In the genomic region with DNA sequence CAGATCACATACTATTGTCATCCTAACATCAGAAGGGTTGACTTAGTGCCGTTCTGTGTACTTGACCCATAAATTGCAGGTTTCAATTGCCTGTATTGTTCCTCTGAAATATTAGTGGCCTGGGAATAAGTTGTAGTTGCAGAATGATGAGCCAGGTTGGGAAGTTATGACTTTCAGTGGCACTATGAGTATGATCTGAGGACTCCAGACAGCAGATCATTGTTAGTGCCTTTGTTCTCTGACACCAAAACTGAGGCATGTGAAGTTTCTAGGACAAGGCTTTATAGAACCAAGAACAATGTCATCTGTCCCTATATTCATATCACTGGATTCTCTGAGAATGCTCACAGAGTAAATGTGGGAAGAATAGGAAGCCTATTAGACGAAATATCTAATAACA, we compare ENCODE assay signal across 16 cellular contexts.
DNase-seq lines count a peak whose midpoint lies in the region; ATAC-seq and TF ChIP-seq lines count a peak whose summit lies in the region.
"Had no signal": no experiment of that assay in that cellular context is flagged by ENCODE, and none has a peak within 500 bp of the region (broad histone marks: within the 10 kb centered on the region; RNA-seq: fewer than 3 reads in every experiment).

No MANE protein-coding gene starts in this region.

- H3K4me1 ChIP-seq in H9 (ENCODE audit: insufficient read depth, low read length), result no peaks in the 10 kb centered on the region; the same call in 1 of the 2 replicates
- H3K4me1 ChIP-seq in HUES48 (ENCODE audit: control insufficient read depth, insufficient read depth, low read length), result peaks cover 13% of the 10 kb centered on the region; the same call in 1 of the 2 replicates
- no peaks in the 10 kb centered on the region for H3K4me1 ChIP-seq in esophagus muscularis mucosa

- H2BK15ac ChIP-seq in H9 (ENCODE audit: low read depth, low read length), result no peak overlapping the region

- H3K27ac ChIP-seq in H9 (ENCODE audit: insufficient read length, low read depth, low read length) (no peak overlapping the region), HUES48 (ENCODE audit: low read depth, low read length) (peak overlapping the region; percentile 92), esophagus muscularis mucosa (replicated peaks in 1 of 4) (no peak overlapping the region)

- H3K79me1 ChIP-seq in H9 (ENCODE audit: insufficient read depth, low read depth, low read length, poor library complexity, severe bottlenecking), result no peaks in the 10 kb centered on the region

- H3K27ac Mint-ChIP-seq in H9 (peak overlapping the region in 2 of 3 experiments; percentile 99; a peak in 2 of 7 replicates), WTC11 (peak overlapping the region; percentile 97; the same call in 1 of the 2 replicates)
- H3K27ac Mint-ChIP-seq in activated naive CD8-positive, alpha-beta T cell treated with anti-CD3 and anti-CD28 coated beads for 36 hours, result no peak overlapping the region
- H3K27ac Mint-ChIP-seq: CD4-positive, alpha-beta memory T cell had no signal

- H3K4me3 ChIP-seq in HUES48 (ENCODE audit: low read depth, low read length) (no peak overlapping the region), esophagus muscularis mucosa (no peak overlapping the region)

- H2BK20ac ChIP-seq in H9 (ENCODE audit: low read depth, low read length, poor library complexity, severe bottlenecking), result no peak overlapping the region

- no peak overlapping the region for H2AFZ ChIP-seq in H9 (ENCODE audit: low read length)

- H3K23me2 ChIP-seq in H9 (ENCODE audit: insufficient read length, low read depth, low read length, poor library complexity, severe bottlenecking), result no peaks in the 10 kb centered on the region

- H4K8ac ChIP-seq in H9 (replicated peaks; ENCODE audit: insufficient read length, low read depth, low read length), result no peak overlapping the region

- H3K4ac ChIP-seq in H9 (ENCODE audit: low read depth, low read length), result no peak overlapping the region

- H3K36me3 Mint-ChIP-seq in H9 (ENCODE audit: insufficient read depth in 1 of 3, low read depth in 3 of 3), result peaks cover 31 to 40% (median 38%) of the 10 kb centered on the region in 3 experiments
- H3K36me3 Mint-ChIP-seq in WTC11, result peaks cover 45% of the 10 kb centered on the region
- no peaks in the 10 kb centered on the region for H3K36me3 Mint-ChIP-seq in activated naive CD8-positive, alpha-beta T cell treated with anti-CD3 and anti-CD28 coated beads for 36 hours
- H3K36me3 Mint-ChIP-seq: CD4-positive, alpha-beta memory T cell had no signal

- no peak overlapping the region for H2BK5ac ChIP-seq in H9 (ENCODE audit: insufficient read length, low read length)

- H3K9ac ChIP-seq in H9 (ENCODE audit: extremely low read depth, insufficient read length, low read length), result no peak overlapping the region
- no peak overlapping the region for H3K9ac ChIP-seq in HUES48 (ENCODE audit: low read depth, low read length)

- no peak overlapping the region for H3K18ac ChIP-seq in H9 (ENCODE audit: insufficient read length, low read depth, low read length)

- no peak overlapping the region for H3K4me2 ChIP-seq in H9 (ENCODE audit: insufficient read depth, insufficient read length, low read length)

- H3K36me3 ChIP-seq in HUES48 (ENCODE audit: control insufficient read depth, insufficient read depth, low read length) (no peaks in the 10 kb centered on the region; the same call in 1 of the 2 replicates), esophagus muscularis mucosa (no peaks in the 10 kb centered on the region)

- H3K4me1 Mint-ChIP-seq in H9 (peaks cover 31 to 32% of the 10 kb centered on the region in 2 experiments), WTC11 (peaks cover 28% of the 10 kb centered on the region)
- H3K4me1 Mint-ChIP-seq in activated naive CD8-positive, alpha-beta T cell treated with anti-CD3 and anti-CD28 coated beads for 36 hours, result no peaks in the 10 kb centered on the region
- H3K4me1 Mint-ChIP-seq: CD4-positive, alpha-beta memory T cell had no signal

- no peaks in the 10 kb centered on the region for H3K9me3 ChIP-seq in H9 (ENCODE audit: control insufficient read depth, low read depth, low read length)
- H3K9me3 ChIP-seq in HUES48 (ENCODE audit: control insufficient read depth, insufficient read depth, low read length), result peaks cover 11% of the 10 kb centered on the region; the same call in 1 of the 2 replicates
- no peaks in the 10 kb centered on the region for H3K9me3 ChIP-seq in esophagus muscularis mucosa

- no peak overlapping the region for H3K56ac ChIP-seq in H9 (ENCODE audit: insufficient read length, low read depth, low read length)

- H3K79me2 ChIP-seq in H9 (ENCODE audit: insufficient read depth, low read length), result no peaks in the 10 kb centered on the region

- DNase-seq in H9, result no peak
- DNase-seq in WTC11 (ENCODE audit: low spot score), result no peak
- DNase-seq in epidermal melanocyte (ENCODE audit: insufficient read length, low spot score), result no peak
- DNase-seq in esophagus muscularis mucosa (ENCODE audit: extremely low spot score), result no peak
- DNase-seq in activated naive CD8-positive, alpha-beta T cell treated with anti-CD3 and anti-CD28 coated beads for 36 hours, result no peak
- DNase-seq: C1 segment of cervical spinal cord; Calu3; CD4-positive, alpha-beta memory T cell; COR-L47; DMS153; DND-41; GOT3; HCEC 1CT had no signal

- intact Hi-C loops in esophagus muscularis mucosa (cut with DNase I), result no loop called here

- no peak overlapping the region for H3K14ac ChIP-seq in H9 (ENCODE audit: insufficient read depth, low read length)

- H3K9me3 Mint-ChIP-seq in H9, result peaks cover 36 to 37% of the 10 kb centered on the region in 2 experiments
- H3K9me3 Mint-ChIP-seq in WTC11, result peaks cover 37% of the 10 kb centered on the region
- peaks cover 2% of the 10 kb centered on the region for H3K9me3 Mint-ChIP-seq in activated naive CD8-positive, alpha-beta T cell treated with anti-CD3 and anti-CD28 coated beads for 36 hours

- WGBS in H9 (ENCODE audit: extremely low coverage, insufficient read length, low lambda C conversion rate), result no CpG with 5 or more reads among the region's 2 CpGs
- WGBS in esophagus muscularis mucosa, result 85% methylated on average over 2 of the region's 2 CpGs

- H3K23ac ChIP-seq in H9 (ENCODE audit: insufficient read length, low read depth, low read length), result no peak overlapping the region

- H3K27me3 Mint-ChIP-seq in H9 (ENCODE audit: low read depth) (no peaks in the 10 kb centered on the region), WTC11 (ENCODE audit: low read depth) (no peaks in the 10 kb centered on the region; the same call in 1 of the 2 replicates)
- H3K27me3 Mint-ChIP-seq in activated naive CD8-positive, alpha-beta T cell treated with anti-CD3 and anti-CD28 coated beads for 36 hours, result peaks cover 17% of the 10 kb centered on the region

- H2BK120ac ChIP-seq in H9 (ENCODE audit: low read depth, low read length, poor library complexity, severe bottlenecking), result no peak overlapping the region

- TF ChIP-seq CTCF in H9 (conservative IDR thresholded peaks at IDR 0.05), result no peak
- TF ChIP-seq CTCF in WTC11 (IDR thresholded peaks at IDR 0.05), result no peak
- TF ChIP-seq CTCF in esophagus muscularis mucosa (IDR thresholded peaks at IDR 0.05), result no peak

- ATAC-seq in GM18907 (IDR thresholded peaks at IDR 0.05; ENCODE audit: unreplicated experiment) (peak; percentile 63), WTC11 (no peak), HG03439 (IDR thresholded peaks at IDR 0.05; ENCODE audit: unreplicated experiment) (no peak)

- H2BK12ac ChIP-seq in H9 (ENCODE audit: insufficient read length, low read depth, low read length), result no peak overlapping the region

- no peak for TF ChIP-seq EP300 in esophagus muscularis mucosa (IDR thresholded peaks at IDR 0.05)

- no peak overlapping the region for H2AK5ac ChIP-seq in H9 (ENCODE audit: insufficient read length, low read length)

- POLR2A ChIA-PET in WTC11 (lab: Charles Lee), result no interaction called here

- no peaks in the 10 kb centered on the region for H3K27me3 ChIP-seq in H9 (ENCODE audit: insufficient read depth, low read length)
- H3K27me3 ChIP-seq in HUES48 (ENCODE audit: control insufficient read depth, insufficient read depth, low read length), result no peaks in the 10 kb centered on the region
- H3K27me3 ChIP-seq in esophagus muscularis mucosa, result no peaks in the 10 kb centered on the region

- no peak overlapping the region for H3T11ph ChIP-seq in H9 (ENCODE audit: low read length)

- H4K5ac ChIP-seq in H9 (ENCODE audit: insufficient read length, low read depth, low read length), result no peak overlapping the region

- no peak overlapping the region for H4K91ac ChIP-seq in H9 (ENCODE audit: insufficient read length, low read depth, low read length)

- H3K4me3 Mint-ChIP-seq in H9 (no peak overlapping the region), WTC11 (no peak overlapping the region)
- no peak overlapping the region for H3K4me3 Mint-ChIP-seq in activated naive CD8-positive, alpha-beta T cell treated with anti-CD3 and anti-CD28 coated beads for 36 hours
- H3K4me3 Mint-ChIP-seq: CD4-positive, alpha-beta memory T cell had no signal

- no peak for TF ChIP-seq POLR2A in esophagus muscularis mucosa (IDR thresholded peaks at IDR 0.05; ENCODE audit: low read depth)

- CTCF ChIA-PET in WTC11 (lab: Charles Lee), result interaction anchor here (1.8 to 2.4 kb wide), 2 partner anchors 87 to 275 kb away, joined by 6 to 7 read pairs; no protein-coding TSS in a partner anchor

- no peaks in the 10 kb centered on the region for H4K20me1 ChIP-seq in H9 (ENCODE audit: control insufficient read depth, insufficient read depth, insufficient read length)

TF ChIP-seq in WTC11, 78 proteins besides CTCF, POLR2A, EP300 and RAD21:
- TF ChIP-seq EMX1 (CRISPR knock-in tag; IDR thresholded peaks at IDR 0.05) (no peak), IRF2 (CRISPR knock-in tag; IDR thresholded peaks at IDR 0.05; ENCODE audit: borderline replicate concordance, low read depth) (no peak), FOXK1 (CRISPR knock-in tag; IDR thresholded peaks at IDR 0.05) (no peak)
